In genomic region chr13:24050292-24050711, GRCh38 we compare ENCODE assay signal across 8 cellular contexts.
DNase-seq lines count a peak whose midpoint lies in the region; FAIRE-seq and TF ChIP-seq lines count a peak whose summit lies in the region.

No MANE protein-coding gene starts in this region.

- H3K9me3 ChIP-seq in testis (no peaks in the 10 kb centered on the region), ascending aorta (no peaks in the 10 kb centered on the region)

- no peak for TF ChIP-seq POLR2A in testis (IDR thresholded peaks at IDR 0.05)

- H3K4me3 ChIP-seq in bronchial epithelial cell (ENCODE audit: low read depth, low read length) (no peak overlapping the region), testis (no peak overlapping the region), ascending aorta (no peak overlapping the region)

- H3K36me3 ChIP-seq in bronchial epithelial cell (ENCODE audit: control insufficient read depth, insufficient read depth, low read length) (no peaks in the 10 kb centered on the region), testis (ENCODE audit: low read depth, missing control alignments) (no peaks in the 10 kb centered on the region), ascending aorta (no peaks in the 10 kb centered on the region)

- TF ChIP-seq CTCF in bronchial epithelial cell (IDR thresholded peaks at IDR 0.05; ENCODE audit: insufficient read depth, low read length, severe bottlenecking): no peak
- TF ChIP-seq CTCF in testis (IDR thresholded peaks at IDR 0.05): no peak
- no peak for TF ChIP-seq CTCF in ascending aorta (IDR thresholded peaks at IDR 0.05)

- H3K4me1 ChIP-seq in testis: no peaks in the 10 kb centered on the region
- peaks cover 0 to 20% of the 10 kb centered on the region in 2 donors for H3K4me1 ChIP-seq in ascending aorta

- H3K27me3 ChIP-seq in bronchial epithelial cell (ENCODE audit: control insufficient read depth, insufficient read depth, low read length) (no peaks in the 10 kb centered on the region), testis (no peaks in the 10 kb centered on the region), ascending aorta (no peaks in the 10 kb centered on the region)

- FAIRE-seq in bronchial epithelial cell (lab: Jason Lieb, UNC): no peak

- intact Hi-C loops in testis (cut with DNase I; ENCODE audit: low total_unique reads) (loop anchor here (10.0 kb wide), 1 partner anchor 174 kb away; no protein-coding TSS in a partner anchor), ascending aorta (cut with DNase I) (loop anchor here (10.0 kb wide), 1 partner anchor 676 kb away; no protein-coding TSS in a partner anchor)

- peak; percentile 82 for DNase-seq in LHCN-M2 (ENCODE audit: low read depth)
- peak; percentile 80 for DNase-seq in bronchial epithelial cell (ENCODE audit: low read depth)
- peak; percentile 64 for DNase-seq in left kidney (ENCODE audit: low read depth, low spot score)
- peak; percentile 42 for DNase-seq in testis
- DNase-seq in RPMI8226: no peak
- no peak for DNase-seq in ascending aorta (ENCODE audit: low spot score in 2 of 2)
- DNase-seq in cerebellar nuclear complex (lab: John Stamatoyannopoulos, UW): no peak
- no peak for DNase-seq in activated CD8-positive, alpha-beta memory T cell treated with anti-CD3 and anti-CD28 coated beads, Interleukin-2, amount 50 U/mL, for 48 hours

- H3K27ac ChIP-seq in testis (no peak overlapping the region), ascending aorta (peak overlapping the region in 1 of 2 donors; percentile 39)

- WGBS in testis, 2 donors: 73 to 82% methylated on average over 5 to 6 of the region's 6 CpGs

Comparison
In these comparisons a context has a peak if more than half of its experiments do, and no peak if none do; other contexts are left out.
1. DNase-seq: peak in LHCN-M2 (single experiment), bronchial epithelial cell (single experiment), left kidney (single experiment) and testis (single experiment); none in RPMI8226 (single experiment), ascending aorta (0 of 2), cerebellar nuclear complex (0 of 2) and activated CD8-positive, alpha-beta memory T cell treated with anti-CD3 and anti-CD28 coated beads, Interleukin-2, amount 50 U/mL, for 48 hours (single experiment).